Comparison of ENCODE assay signal across 9 cellular contexts in genomic region chr3:14472471-14473351, GRCh38.
A peak's percentile ranks its signal among the peaks of the same experiment; 100 is the strongest.
DNase-seq lines count a peak whose midpoint lies in the region; ATAC-seq and TF ChIP-seq lines count a peak whose summit lies in the region.
"Had no signal": no experiment of that assay in that cellular context is flagged by ENCODE, and none has a peak within 500 bp of the region (broad histone marks: within the 10 kb centered on the region; RNA-seq: fewer than 3 reads in every experiment).

No MANE protein-coding gene starts in this region.

- H3K4me3 Mint-ChIP-seq in activated T-helper 17 cell treated with anti-CD3 and anti-CD28 coated beads, Interleukin-2, amount 50 U/mL, for 72 hours, result peak overlapping the region; percentile 50

- DNase-seq in heart right ventricle (no peak), cardiac septum (ENCODE audit: low spot score) (no peak), kidney epithelial cell (ENCODE audit: low read depth) (peak; percentile 95), uterus (peak; percentile 70 to 84), NCI-H510A treated with DMSO at 0.1 percent for 48 hours (lab: John Stamatoyannopoulos, UW) (no peak)
- DNase-seq: DMS79 had no signal

- H3K4me1 ChIP-seq in heart right ventricle, result peaks cover 0 to 15% (median 0%) of the 10 kb centered on the region in 9 donors
- peaks cover 7 to 19% of the 10 kb centered on the region in 2 donors for H3K4me1 ChIP-seq in uterus

- H3K4me3 ChIP-seq in heart right ventricle, result no peak overlapping the region
- no peak overlapping the region for H3K4me3 ChIP-seq in kidney epithelial cell (ENCODE audit: low read depth, low read length)
- no peak overlapping the region for H3K4me3 ChIP-seq in uterus

- TF ChIP-seq CTCF in heart right ventricle (IDR thresholded peaks at IDR 0.05) (no peak), kidney epithelial cell (IDR thresholded peaks at IDR 0.05; ENCODE audit: insufficient read depth, low read length, poor library complexity, severe bottlenecking) (no peak), uterus (IDR thresholded peaks at IDR 0.05) (no peak)

- peak overlapping the region; percentile 86 for H3K27ac Mint-ChIP-seq in activated T-helper 17 cell treated with anti-CD3 and anti-CD28 coated beads, Interleukin-2, amount 50 U/mL, for 72 hours

- ATAC-seq in heart right ventricle (peak in 5 of 8 donors; percentile 35 to 71 (median 48)), HG03378 (IDR thresholded peaks at IDR 0.05; ENCODE audit: unreplicated experiment) (no peak), GM18511 (IDR thresholded peaks at IDR 0.05; ENCODE audit: unreplicated experiment) (no peak)
- peak; percentile 94 for ATAC-seq in activated T-helper 17 cell treated with anti-CD3 and anti-CD28 coated beads, Interleukin-2, amount 50 U/mL, for 72 hours (replicated peaks)

- no peak for TF ChIP-seq POLR2A in uterus (IDR thresholded peaks at IDR 0.05)

- H3K9me3 ChIP-seq in heart right ventricle (no peaks in the 10 kb centered on the region), uterus (no peaks in the 10 kb centered on the region)

- H3K9me3 Mint-ChIP-seq in activated T-helper 17 cell treated with anti-CD3 and anti-CD28 coated beads, Interleukin-2, amount 50 U/mL, for 72 hours, result no peaks in the 10 kb centered on the region

- peaks cover 0 to 6% (median 0%) of the 10 kb centered on the region in 7 donors for H3K27me3 ChIP-seq in heart right ventricle
- no peaks in the 10 kb centered on the region for H3K27me3 ChIP-seq in kidney epithelial cell (ENCODE audit: control insufficient read depth, insufficient read depth, low read length)
- no peaks in the 10 kb centered on the region for H3K27me3 ChIP-seq in uterus

- intact Hi-C loops in heart right ventricle (cut with DNase I) (no loop called here), cardiac septum (cut with DNase I) (no loop called here), uterus (cut with DNase I; ENCODE audit: low total_unique reads) (no loop called here)

- H3K36me3 ChIP-seq in heart right ventricle (peaks cover 0 to 100% (median 4%) of the 10 kb centered on the region in 9 donors), kidney epithelial cell (ENCODE audit: control insufficient read depth, insufficient read depth, low read length) (peaks cover 12% of the 10 kb centered on the region), uterus (no peaks in the 10 kb centered on the region)

- 88 to 93% methylated on average over 22 of the region's 22 CpGs for WGBS in heart right ventricle, 2 donors

- H3K36me3 Mint-ChIP-seq in activated T-helper 17 cell treated with anti-CD3 and anti-CD28 coated beads, Interleukin-2, amount 50 U/mL, for 72 hours (ENCODE audit: low read depth), result peaks cover 97% of the 10 kb centered on the region

- H3K27ac ChIP-seq in heart right ventricle (peak overlapping the region in 3 of 10 donors; percentile 1 to 23 (median 6)), uterus (peak overlapping the region; percentile 72 to 86)

- no peaks in the 10 kb centered on the region for H3K27me3 Mint-ChIP-seq in activated T-helper 17 cell treated with anti-CD3 and anti-CD28 coated beads, Interleukin-2, amount 50 U/mL, for 72 hours

- H3K4me1 Mint-ChIP-seq in activated T-helper 17 cell treated with anti-CD3 and anti-CD28 coated beads, Interleukin-2, amount 50 U/mL, for 72 hours, result peaks cover 7% of the 10 kb centered on the region

Comparison
In these comparisons a context has a peak if more than half of its experiments do, and no peak if none do; other contexts are left out.
1. ATAC-seq: peak in heart right ventricle (5 of 8) and activated T-helper 17 cell treated with anti-CD3 and anti-CD28 coated beads, Interleukin-2, amount 50 U/mL, for 72 hours (single experiment); none in HG03378 (single experiment) and GM18511 (single experiment).
2. DNase-seq: peak in kidney epithelial cell (single experiment) and uterus (2 of 2); none in heart right ventricle (0 of 2), cardiac septum (single experiment) and NCI-H510A treated with DMSO at 0.1 percent for 48 hours (single experiment).